Comparison of ENCODE assay signal across 8 cellular contexts in genomic region chr16:84925092-84925772, GRCh38.
DNase-seq lines count a peak whose midpoint lies in the region; ATAC-seq and TF ChIP-seq lines count a peak whose summit lies in the region.

No MANE protein-coding gene starts in this region.

- WGBS in iPS DF 6.9 (ENCODE audit: insufficient coverage, insufficient read length) = no CpG with 5 or more reads among the region's 11 CpGs

- no peaks in the 10 kb centered on the region for H3K27me3 ChIP-seq in GM23338 (ENCODE audit: insufficient read depth)
- H3K27me3 ChIP-seq in adipocyte (replicated peaks; ENCODE audit: control insufficient read depth, insufficient read depth, low read length) = no peaks in the 10 kb centered on the region
- H3K27me3 ChIP-seq in iPS DF 6.9 (ENCODE audit: control insufficient read depth, insufficient read depth, low read length) = no peaks in the 10 kb centered on the region

- H3K9me3 ChIP-seq in adipocyte (ENCODE audit: control insufficient read depth, low read length) (no peaks in the 10 kb centered on the region), iPS DF 6.9 (ENCODE audit: control insufficient read depth, insufficient read depth, low read length) (no peaks in the 10 kb centered on the region)

- no peak overlapping the region for H3K27ac ChIP-seq in GM23338 (ENCODE audit: low read depth)
- H3K27ac ChIP-seq in iPS DF 6.9 (ENCODE audit: low read length) = no peak overlapping the region

- H4K20me1 ChIP-seq in GM23338 (replicated peaks; ENCODE audit: insufficient read depth) = no peaks in the 10 kb centered on the region

- no peaks in the 10 kb centered on the region for H3K9me2 ChIP-seq in GM23338 (ENCODE audit: insufficient read depth)

- DNase-seq in AG10803 (ENCODE audit: low read depth) (peak; percentile 15), GM23338 (ENCODE audit: low spot score) (peak; percentile 80), T-cell (peak in 33 of 34 experiments; percentile 12 to 70 (median 54)), adipocyte (ENCODE audit: low read depth) (peak; percentile 48), iPS DF 6.9 (ENCODE audit: low read depth, low spot score) (peak; percentile 55)
- peak; percentile 73 to 77 for DNase-seq in stimulated activated CD4-positive, alpha-beta T cell treated with anti-CD3 and anti-CD28 coated beads, Interleukin-2, amount 100 ng/mL, for 48 hours

- H3K4me1 ChIP-seq in GM23338 (ENCODE audit: insufficient read depth) = no peaks in the 10 kb centered on the region
- peaks cover 51% of the 10 kb centered on the region for H3K4me1 ChIP-seq in adipocyte (ENCODE audit: control insufficient read depth, insufficient read depth, low read length)
- H3K4me1 ChIP-seq in iPS DF 6.9 (ENCODE audit: control insufficient read depth, insufficient read depth, low read length) = no peaks in the 10 kb centered on the region

- POLR2A ChIA-PET in T-cell (lab: Charles Lee) = no interaction called here

- H3K27me3 Mint-ChIP-seq in GM23338 (ENCODE audit: insufficient read depth, low read depth, poor library complexity) (peaks cover 9% of the 10 kb centered on the region), T-cell (peaks cover 0 to 4% of the 10 kb centered on the region in 2 donors)

- no peak overlapping the region for H3K9ac ChIP-seq in adipocyte (ENCODE audit: low read length)

- H3K9me3 Mint-ChIP-seq in GM23338 = no peaks in the 10 kb centered on the region; the same call in 2 of the 3 replicates
- H3K9me3 Mint-ChIP-seq in T-cell = no peaks in the 10 kb centered on the region

- peak overlapping the region; percentile 76; the same call in 1 of the 2 replicates for H3K27ac Mint-ChIP-seq in GM23338
- no peak overlapping the region for H3K27ac Mint-ChIP-seq in T-cell

- peak overlapping the region; percentile 88 for H2AFZ ChIP-seq in GM23338

- TF ChIP-seq CTCF in AG10803 (conservative IDR thresholded peaks at IDR 0.05; ENCODE audit: low read length) (peak; percentile 80), GM23338 (conservative IDR thresholded peaks at IDR 0.05; ENCODE audit: low read depth in 2 of 2) (peak; percentile 83 to 91)

- peak; percentile 92 for ATAC-seq in GM23338
- ATAC-seq in T-cell (replicated peaks in 1 of 4) = peak in 3 of 4 experiments; percentile 45 to 66 (median 50)
- ATAC-seq in HG03565 (IDR thresholded peaks at IDR 0.05; ENCODE audit: unreplicated experiment) = no peak
- no peak for ATAC-seq in HG03460 (IDR thresholded peaks at IDR 0.05; ENCODE audit: unreplicated experiment)

- no peaks in the 10 kb centered on the region for H3K79me2 ChIP-seq in GM23338 (replicated peaks; ENCODE audit: insufficient read depth)

- no peaks in the 10 kb centered on the region for H3F3A ChIP-seq in GM23338 (replicated peaks; ENCODE audit: low read depth)

- no peak overlapping the region for H3K4me2 ChIP-seq in GM23338

- H3K4me3 ChIP-seq in AG10803 (ENCODE audit: low read length) = no peak overlapping the region
- H3K4me3 ChIP-seq in GM23338 = no peak overlapping the region
- no peak overlapping the region for H3K4me3 ChIP-seq in adipocyte (ENCODE audit: low read length)
- no peak overlapping the region for H3K4me3 ChIP-seq in iPS DF 6.9 (ENCODE audit: low read length)

- H3K4me3 Mint-ChIP-seq in GM23338 (no peak overlapping the region), T-cell (no peak overlapping the region)

- H3K36me3 ChIP-seq in GM23338 (ENCODE audit: insufficient read depth) = no peaks in the 10 kb centered on the region
- H3K36me3 ChIP-seq in adipocyte (ENCODE audit: control insufficient read depth, insufficient read depth, low read length, severe bottlenecking) = no peaks in the 10 kb centered on the region
- H3K36me3 ChIP-seq in iPS DF 6.9 (ENCODE audit: control insufficient read depth, insufficient read depth, low read length) = no peaks in the 10 kb centered on the region

- H3K36me3 Mint-ChIP-seq in GM23338 (ENCODE audit: low read depth) (no peaks in the 10 kb centered on the region; the same call in 2 of the 3 replicates), T-cell (no peaks in the 10 kb centered on the region)

- H3K4me1 Mint-ChIP-seq in GM23338 = peaks cover 8% of the 10 kb centered on the region
- peaks cover 0 to 5% (median 0%) of the 10 kb centered on the region in 3 donors for H3K4me1 Mint-ChIP-seq in T-cell

- CTCF ChIA-PET in T-cell (lab: Charles Lee) = interaction anchor here (0.6 to 2.1 kb wide), 4 partner anchors 20 to 897 kb away, joined by 3 to 6 read pairs (median 4); no protein-coding TSS in a partner anchor

TF ChIP-seq in GM23338, 12 proteins besides CTCF, POLR2A, EP300 and RAD21 (continues in another document):
- TF ChIP-seq ZNF462 (CRISPR knock-in tag; IDR thresholded peaks at IDR 0.05) (no peak), EZH2phosphoT487 (IDR thresholded peaks at IDR 0.05; ENCODE audit: unreplicated experiment) (no peak), ZNF331 (CRISPR knock-in tag; IDR thresholded peaks at IDR 0.05; ENCODE audit: low read depth) (no peak), JUNB (IDR thresholded peaks at IDR 0.05; ENCODE audit: unreplicated experiment) (no peak), CREB1 (CRISPR knock-in tag; IDR thresholded peaks at IDR 0.05; ENCODE audit: low read depth) (no peak)

Comparison
In these comparisons a context has a peak if more than half of its experiments do, and no peak if none do; other contexts are left out.
1. DNase-seq: peak in every context shown above with its lines; median percentile 80 in GM23338; 75 in stimulated activated CD4-positive, alpha-beta T cell treated with anti-CD3 and anti-CD28 coated beads, Interleukin-2, amount 100 ng/mL, for 48 hours; 55 in iPS DF 6.9; 54 in T-cell; 48 in adipocyte; 15 in AG10803.
2. ATAC-seq: peak in GM23338 (single experiment) and T-cell (3 of 4); none in HG03565 (single experiment) and HG03460 (single experiment).